22 cellular contexts compared by ENCODE assay signal in genomic region chr1:119781434-119782210, GRCh38. TPM values are rescaled to one million over a fixed set of nuclear protein-coding genes. Genes with fewer than 3 reads are reported as not detected.
DNase-seq lines count a peak whose midpoint lies in the region; ATAC-seq, FAIRE-seq and TF ChIP-seq lines count a peak whose summit lies in the region.
"Had no signal": no experiment of that assay in that cellular context is flagged by ENCODE, and none has a peak within 500 bp of the region (broad histone marks: within the 10 kb centered on the region; RNA-seq: fewer than 3 reads in every experiment).

No MANE protein-coding gene starts in this region.

- H3K27me3 Mint-ChIP-seq in chondrocyte (ENCODE audit: low read depth), result peaks cover 21% of the 10 kb centered on the region
- no peaks in the 10 kb centered on the region for H3K27me3 Mint-ChIP-seq in neural progenitor cell (ENCODE audit: insufficient read depth, low read depth)

- no peak for TF ChIP-seq EP300 in A549 (IDR thresholded peaks at IDR 0.05)

- H3K27ac ChIP-seq in A549 (no peak overlapping the region), neural progenitor cell (no peak overlapping the region)

- CTCF ChIA-PET in A549 (lab: Yijun Ruan, JAX), result interaction anchor here (1.3 kb wide), 1 partner anchor 30 kb away, joined by 3 read pairs; no protein-coding TSS in a partner anchor

- 83% methylated on average over 11 of the region's 11 CpGs for WGBS in A549 (ENCODE audit: missing lambda C conversion rate)

- no peak overlapping the region for H3K9ac ChIP-seq in neural progenitor cell

- DNase-seq in A549 (ENCODE audit: low read depth in 1 of 2, low spot score in 1 of 2), result no peak
- peak; percentile 5 for DNase-seq in MV-4-11 (lab: John Stamatoyannopoulos, UW)
- no peak for DNase-seq in chondrocyte (ENCODE audit: low spot score)
- DNase-seq in neural progenitor cell (ENCODE audit: low spot score), result no peak
- DNase-seq in inferior parietal cortex (ENCODE audit: extremely low spot score), result no peak
- DNase-seq in NCI-H748 (lab: John Stamatoyannopoulos, UW; ENCODE audit: unreplicated experiment), result no peak
- no peak for DNase-seq in GM12891 (ENCODE audit: insufficient read length, low spot score)
- DNase-seq: BE2C, DMS79, HCEC 1CT, KG1, NCI-H1105 treated with DMSO at 0.1 percent for 48 hours, NCI-H2029 treated with DMSO at 0.1 percent for 48 hours, NCI-H226, NCI-H510A treated with DMSO at 0.1 percent for 48 hours, NCI-H82, Right ventricle myocardium superior had no signal

- H3K27ac Mint-ChIP-seq in chondrocyte (ENCODE audit: unreplicated experiment) (no peak overlapping the region), neural progenitor cell (peak overlapping the region; percentile 10)
- H3K27ac Mint-ChIP-seq: GM23338 had no signal

- H3K4me3 Mint-ChIP-seq in chondrocyte (ENCODE audit: unreplicated experiment), result no peak overlapping the region
- no peak overlapping the region for H3K4me3 Mint-ChIP-seq in neural progenitor cell
- H3K4me3 Mint-ChIP-seq: GM23338 had no signal

- H3K9me3 Mint-ChIP-seq in chondrocyte (ENCODE audit: low read depth) (peaks cover 6% of the 10 kb centered on the region), neural progenitor cell (peaks cover 2% of the 10 kb centered on the region)
- H3K9me3 Mint-ChIP-seq: GM23338 had no signal

- no peaks in the 10 kb centered on the region for H3K4me1 Mint-ChIP-seq in chondrocyte (ENCODE audit: low read depth)
- H3K4me1 Mint-ChIP-seq in neural progenitor cell, result peaks cover 35% of the 10 kb centered on the region

- no peak for TF ChIP-seq CTCF in A549 (IDR thresholded peaks at IDR 0.05)
- TF ChIP-seq CTCF in chondrocyte (IDR thresholded peaks at IDR 0.05), result peak; percentile 18
- TF ChIP-seq CTCF in neural progenitor cell (IDR thresholded peaks at IDR 0.05), result no peak

- no peaks in the 10 kb centered on the region for H3K79me2 ChIP-seq in neural progenitor cell (ENCODE audit: low read depth)

- no peaks in the 10 kb centered on the region for H3K36me3 ChIP-seq in neural progenitor cell
- H3K36me3 ChIP-seq: BE2C had no signal

- H3K27me3 ChIP-seq in neural progenitor cell, result no peaks in the 10 kb centered on the region

- ATAC-seq in A549 (no peak), GM21360 (IDR thresholded peaks at IDR 0.05; ENCODE audit: unreplicated experiment) (no peak)
- ATAC-seq: GM23338 had no signal

- no peak overlapping the region for H2AFZ ChIP-seq in neural progenitor cell (replicated peaks)
- H2AFZ ChIP-seq: GM23338 had no signal

- H3K36me3 Mint-ChIP-seq in chondrocyte (ENCODE audit: low read depth), result no peaks in the 10 kb centered on the region
- no peaks in the 10 kb centered on the region for H3K36me3 Mint-ChIP-seq in neural progenitor cell

- POLR2A ChIA-PET in A549 (lab: Yijun Ruan, JAX), result no interaction called here

- TF ChIP-seq RAD21 in A549 (conservative IDR thresholded peaks at IDR 0.05 in 1 of 2, IDR thresholded peaks at IDR 0.05 in 1 of 2), result no peak

- H3K4me3 ChIP-seq in A549 (no peak overlapping the region), neural progenitor cell (no peak overlapping the region)
- H3K4me3 ChIP-seq: GM23338 had no signal

- TF ChIP-seq POLR2A in A549 (IDR thresholded peaks at IDR 0.05; ENCODE audit: low read length) (no peak), GM12891 (IDR thresholded peaks at IDR 0.05; ENCODE audit: low read depth, low read length) (no peak)

- H3K9me3 ChIP-seq in A549, result no peaks in the 10 kb centered on the region
- H3K9me3 ChIP-seq in neural progenitor cell (ENCODE audit: low read depth), result no peaks in the 10 kb centered on the region
- H3K9me3 ChIP-seq: BE2C had no signal

- H3K4me2 ChIP-seq in A549 (no peak overlapping the region), neural progenitor cell (no peak overlapping the region)
- H3K4me2 ChIP-seq: GM23338 had no signal

- H3F3A ChIP-seq in neural progenitor cell (ENCODE audit: low read depth), result no peaks in the 10 kb centered on the region

- FAIRE-seq in A549 (lab: Jason Lieb, UNC) (no peak), GM12891 (lab: Jason Lieb, UNC) (no peak)
- FAIRE-seq: A204.1 had no signal

- H4K20me1 ChIP-seq in neural progenitor cell (ENCODE audit: low read depth), result no peaks in the 10 kb centered on the region

- H3K4me1 ChIP-seq in A549, result no peaks in the 10 kb centered on the region; the same call in 2 of the 3 replicates
- peaks cover 21% of the 10 kb centered on the region for H3K4me1 ChIP-seq in neural progenitor cell
- H3K4me1 ChIP-seq: BE2C had no signal

TF ChIP-seq in A549, 52 proteins besides CTCF, POLR2A, EP300 and RAD21:
- TF ChIP-seq, protein P1, sequence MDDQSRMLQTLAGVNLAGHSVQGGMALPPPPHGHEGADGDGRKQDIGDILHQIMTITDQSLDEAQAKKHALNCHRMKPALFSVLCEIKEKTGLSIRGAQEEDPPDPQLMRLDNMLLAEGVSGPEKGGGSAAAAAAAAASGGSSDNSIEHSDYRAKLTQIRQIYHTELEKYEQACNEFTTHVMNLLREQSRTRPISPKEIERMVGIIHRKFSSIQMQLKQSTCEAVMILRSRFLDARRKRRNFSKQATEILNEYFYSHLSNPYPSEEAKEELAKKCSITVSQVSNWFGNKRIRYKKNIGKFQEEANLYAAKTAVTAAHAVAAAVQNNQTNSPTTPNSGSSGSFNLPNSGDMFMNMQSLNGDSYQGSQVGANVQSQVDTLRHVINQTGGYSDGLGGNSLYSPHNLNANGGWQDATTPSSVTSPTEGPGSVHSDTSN (IDR thresholded peaks at IDR 0.05), result no peak
- TF ChIP-seq MAFK (IDR thresholded peaks at IDR 0.05; ENCODE audit: partially characterized antibody) (peak; percentile 28), ZNF302 (CRISPR knock-in tag; IDR thresholded peaks at IDR 0.05) (no peak), MYC (IDR thresholded peaks at IDR 0.05; ENCODE audit: borderline replicate concordance, low read length) (no peak)
TF ChIP-seq in A549: peak in this region for 1.

TF ChIP-seq in GM12891, 5 proteins besides CTCF, POLR2A, EP300 and RAD21:
- TF ChIP-seq TAF1 (IDR thresholded peaks at IDR 0.05; ENCODE audit: low read depth, low read length), result no peak

RNA-seq across cellular contexts. Expression of gene HMGCS2, which starts 12.9 kb away (rescaled TPM):
- not detected in 2 replicates for polyA plus RNA-seq in A549 (2011; rRNA removed)
- polyA plus RNA-seq in A549 (2012; cell fraction: cytosol; rRNA removed), result not detected in 2 replicates
- polyA plus RNA-seq in A549 (2012; cell fraction: nucleus; rRNA removed), result not detected in 2 replicates
- not detected in 3 replicates for polyA plus RNA-seq in A549 (2017; fragmentation: RNase III; extraction: RNeasy Plus Mini Kit Qiagen cat#74134 plus additional on column Dnase treatment)
- not detected in 2 replicates for polyA minus RNA-seq in A549 (2011; rRNA and poly(A)+ RNA removed)
- not detected in 3 replicates for total RNA-seq in chondrocyte
- not detected in 2 replicates for total RNA-seq in neural progenitor cell (ENCODE audit: low replicate concordance)
- polyA plus RNA-seq in GM12891 (2012; ENCODE audit: low read depth, missing spikeins), result not detected
- total RNA-seq: GM23338, RPMI7951, SK-MEL-5 had no signal
- polyA plus RNA-seq: GM23338 had no signal

RNA-seq across cellular contexts. Expression of gene REG4, which starts 29.6 kb away (rescaled TPM):
- polyA plus RNA-seq in A549 (2011; rRNA removed) (not detected in 2 replicates), A549 (2017; fragmentation: RNase III; extraction: RNeasy Plus Mini Kit Qiagen cat#74134 plus additional on column Dnase treatment) (not detected in 3 replicates)
- polyA plus RNA-seq in A549 (2012; cell fraction: cytosol; rRNA removed), result not detected in 2 replicates
- polyA plus RNA-seq in A549 (2012; cell fraction: nucleus; rRNA removed), result not detected in 2 replicates
- polyA minus RNA-seq in A549 (2011; rRNA and poly(A)+ RNA removed), result not detected in 2 replicates
- total RNA-seq in chondrocyte (not detected in 3 replicates), neural progenitor cell (ENCODE audit: low replicate concordance) (not detected in 2 replicates)
- polyA plus RNA-seq in GM12891 (2012; ENCODE audit: low read depth, missing spikeins), result not detected
- total RNA-seq: GM23338, Right ventricle myocardium superior, RPMI7951, SK-MEL-5 had no signal
- polyA plus RNA-seq: GM23338 had no signal
